ENCODE assay signal across 9 cellular contexts in the genomic region with DNA sequence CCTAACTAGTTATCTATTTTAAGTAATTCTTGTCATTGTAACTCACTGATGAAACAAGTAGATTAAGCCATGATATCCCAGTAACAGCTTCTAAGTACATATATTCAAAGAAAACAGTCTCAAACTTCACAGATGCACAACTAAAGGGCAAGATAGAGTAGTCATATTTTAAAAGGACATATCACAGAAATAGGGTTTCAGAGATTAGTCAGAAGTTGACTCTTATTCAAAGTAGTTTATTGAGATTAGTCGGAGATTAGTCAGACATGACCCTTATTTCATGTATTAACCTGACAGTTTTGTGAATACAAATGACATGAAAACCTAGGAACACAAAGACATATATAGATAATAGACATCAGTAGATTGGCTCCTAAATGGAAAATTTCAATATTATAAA. TPM values are rescaled to one million over a fixed set of nuclear protein-coding genes. Genes with fewer than 3 reads are reported as not detected.
A peak's percentile ranks its signal among the peaks of the same experiment; 100 is the strongest.
DNase-seq lines count a peak whose midpoint lies in the region; ATAC-seq lines count a peak whose summit lies in the region.
"Had no signal": no experiment of that assay in that cellular context is flagged by ENCODE, and none has a peak within 500 bp of the region (broad histone marks: within the 10 kb centered on the region; RNA-seq: fewer than 3 reads in every experiment).

No MANE protein-coding gene starts in this region.

- DNase-seq in Karpas-422 (no peak), memory B cell (ENCODE audit: low spot score in 2 of 2) (no peak), glomerular visceral epithelial cell (ENCODE audit: extremely low spot score) (no peak), NCI-H345 treated with DMSO at 0.1 percent for 48 hours (lab: John Stamatoyannopoulos, UW; ENCODE audit: unreplicated experiment) (no peak)
- no peak for DNase-seq in naive thymus-derived CD4-positive, alpha-beta T cell
- DNase-seq: immature natural killer cell, Peyer's patch had no signal

- no peak overlapping the region for H3K27ac ChIP-seq in Karpas-422 (ENCODE audit: low read length)
- no peak overlapping the region for H3K27ac ChIP-seq in naive thymus-derived CD4-positive, alpha-beta T cell (ENCODE audit: low read depth, low read length)
- H3K27ac ChIP-seq: Peyer's patch had no signal

- ATAC-seq in GM19025 (IDR thresholded peaks at IDR 0.05; ENCODE audit: low read depth, unreplicated experiment) (peak; percentile 80), HG02610 (IDR thresholded peaks at IDR 0.05; ENCODE audit: unreplicated experiment) (peak; percentile 97), memory B cell (ENCODE audit: low read depth) (no peak)
- no peak for ATAC-seq in naive thymus-derived CD4-positive, alpha-beta T cell

- no peaks in the 10 kb centered on the region for H4K20me1 ChIP-seq in Karpas-422 (ENCODE audit: insufficient read depth, low read depth, low read length)

- peak overlapping the region; percentile 20 for H3K27ac Mint-ChIP-seq in memory B cell
- no peak overlapping the region for H3K27ac Mint-ChIP-seq in naive thymus-derived CD4-positive, alpha-beta T cell

- H3K27me3 Mint-ChIP-seq in memory B cell, result no peaks in the 10 kb centered on the region
- H3K27me3 Mint-ChIP-seq in naive thymus-derived CD4-positive, alpha-beta T cell, result no peaks in the 10 kb centered on the region

- intact Hi-C loops in naive thymus-derived CD4-positive, alpha-beta T cell (cut with micrococcal nuclease), result no loop called here

- POLR2A ChIA-PET in naive thymus-derived CD4-positive, alpha-beta T cell (lab: Charles Lee), result interaction anchor here (0.7 kb wide), 1 partner anchor 16 kb away, joined by 3 read pairs; the partner anchor contains the start of gene CHAC2

- peaks cover 20% of the 10 kb centered on the region; the same call in 1 of the 2 replicates for H3K79me2 ChIP-seq in Karpas-422 (ENCODE audit: low read length)

- peak overlapping the region; percentile 7 for H3K4me2 ChIP-seq in Karpas-422 (ENCODE audit: low read depth, low read length, poor library complexity, severe bottlenecking)

- no peaks in the 10 kb centered on the region for H3K9me2 ChIP-seq in Karpas-422 (replicated peaks; ENCODE audit: insufficient read depth, low read length)

- H2AFZ ChIP-seq in Karpas-422 (ENCODE audit: low read length), result no peak overlapping the region

- H3K36me3 Mint-ChIP-seq in memory B cell, result peaks cover 22% of the 10 kb centered on the region
- H3K36me3 Mint-ChIP-seq in naive thymus-derived CD4-positive, alpha-beta T cell, result peaks cover 10 to 44% (median 34%) of the 10 kb centered on the region in 5 donors

- H3K36me3 ChIP-seq in Karpas-422 (ENCODE audit: insufficient read depth, low read length), result peaks cover 22% of the 10 kb centered on the region; the same call in 1 of the 2 replicates
- H3K36me3 ChIP-seq in naive thymus-derived CD4-positive, alpha-beta T cell (ENCODE audit: control insufficient read depth in 2 of 3, insufficient read depth in 3 of 3, low read length in 3 of 3), result peaks cover 0 to 26% (median 8%) of the 10 kb centered on the region in 3 experiments

- peaks cover 29% of the 10 kb centered on the region for H3K4me1 ChIP-seq in Karpas-422 (ENCODE audit: low read length)
- no peaks in the 10 kb centered on the region for H3K4me1 ChIP-seq in naive thymus-derived CD4-positive, alpha-beta T cell (ENCODE audit: control insufficient read depth in 2 of 2, insufficient read depth in 2 of 2, low read length in 2 of 2)
- H3K4me1 ChIP-seq: Peyer's patch had no signal

- no peaks in the 10 kb centered on the region for H3K9me3 Mint-ChIP-seq in memory B cell
- H3K9me3 Mint-ChIP-seq in naive thymus-derived CD4-positive, alpha-beta T cell, result peaks cover 0 to 2% (median 0%) of the 10 kb centered on the region in 11 donors
- H3K9me3 Mint-ChIP-seq: immature natural killer cell had no signal

- H3K4me3 Mint-ChIP-seq in memory B cell, result no peak overlapping the region
- H3K4me3 Mint-ChIP-seq in naive thymus-derived CD4-positive, alpha-beta T cell, result no peak overlapping the region
- H3K4me3 Mint-ChIP-seq: immature natural killer cell had no signal

- no peaks in the 10 kb centered on the region for H3K9me3 ChIP-seq in Karpas-422 (ENCODE audit: low read length)
- no peaks in the 10 kb centered on the region for H3K9me3 ChIP-seq in naive thymus-derived CD4-positive, alpha-beta T cell (ENCODE audit: control insufficient read depth in 2 of 3, low read length in 3 of 3)
- H3K9me3 ChIP-seq: Peyer's patch had no signal

- peaks cover 3% of the 10 kb centered on the region for H3K4me1 Mint-ChIP-seq in memory B cell
- H3K4me1 Mint-ChIP-seq in naive thymus-derived CD4-positive, alpha-beta T cell, result peaks cover 0 to 11% (median 0%) of the 10 kb centered on the region in 7 donors
- H3K4me1 Mint-ChIP-seq: immature natural killer cell had no signal

- CTCF ChIA-PET in naive thymus-derived CD4-positive, alpha-beta T cell (lab: Charles Lee), result interaction anchor here (0.6 kb wide), 1 partner anchor 150 kb away, joined by 3 read pairs; no protein-coding TSS in a partner anchor

- no peak overlapping the region for H3K4me3 ChIP-seq in Karpas-422 (ENCODE audit: low read length)
- no peak overlapping the region for H3K4me3 ChIP-seq in naive thymus-derived CD4-positive, alpha-beta T cell (ENCODE audit: low read length)
- H3K4me3 ChIP-seq: Peyer's patch had no signal

- H3K27me3 ChIP-seq in Karpas-422 (ENCODE audit: low read length), result no peaks in the 10 kb centered on the region
- H3K27me3 ChIP-seq in naive thymus-derived CD4-positive, alpha-beta T cell (ENCODE audit: control insufficient read depth in 2 of 2, insufficient read depth in 2 of 2, low read length in 2 of 2), result no peaks in the 10 kb centered on the region
- H3K27me3 ChIP-seq: Peyer's patch had no signal

- H3K9ac ChIP-seq in Karpas-422 (ENCODE audit: low read length), result no peak overlapping the region

RNA-seq across cellular contexts. Expression of gene CHAC2, which starts 15.9 kb away (rescaled TPM):
- 9.8 and 21.3 TPM in 2 replicates for total RNA-seq in Karpas-422 (2014; rRNA removed; shearing (Covaris generic); ENCODE audit: low replicate concordance)
- 10 to 100 TPM in 1 of 5 experiments, 1 to 10 TPM in 3, under 1 TPM in 1; 0.29 to 12.1 (median 1.2) TPM for total RNA-seq in naive thymus-derived CD4-positive, alpha-beta T cell
- polyA plus RNA-seq in naive thymus-derived CD4-positive, alpha-beta T cell, result 1 to 10 TPM; 4.9 to 6.0 TPM

RNA-seq across cellular contexts. Expression of gene ASB3, which starts 35.0 kb away (rescaled TPM):
- 26.4 and 39.8 TPM in 2 replicates for total RNA-seq in Karpas-422 (2014; rRNA removed; shearing (Covaris generic); ENCODE audit: low replicate concordance)
- total RNA-seq in naive thymus-derived CD4-positive, alpha-beta T cell, result 10 to 100 TPM; 24.9 to 43.2 (median 34.5) TPM
- polyA plus RNA-seq in naive thymus-derived CD4-positive, alpha-beta T cell, result 10 to 100 TPM; 15.0 to 18.9 TPM

RNA-seq across cellular contexts. Expression of gene ERLEC1, which starts 35.1 kb away (rescaled TPM):
- total RNA-seq in Karpas-422 (2014; rRNA removed; shearing (Covaris generic); ENCODE audit: low replicate concordance), result 54.8 and 62.9 TPM in 2 replicates
- 10 to 100 TPM; 13.3 to 30.1 (median 26.3) TPM for total RNA-seq in naive thymus-derived CD4-positive, alpha-beta T cell
- polyA plus RNA-seq in naive thymus-derived CD4-positive, alpha-beta T cell, result 10 to 100 TPM; 23.4 to 26.0 TPM

Comparison
In these comparisons a context has a peak if more than half of its experiments do, and no peak if none do; other contexts are left out.
1. ATAC-seq: peak in GM19025 (single experiment) and HG02610 (single experiment); none in memory B cell (single experiment) and naive thymus-derived CD4-positive, alpha-beta T cell (single experiment).